ENCODE assay signal across 32 cellular contexts in genomic region chr11:26916805-26917204, GRCh38.
"Had no signal": no experiment of that assay in that cellular context is flagged by ENCODE, and none has a peak within 500 bp of the region (broad histone marks: within the 10 kb centered on the region; RNA-seq: fewer than 3 reads in every experiment).

No MANE protein-coding gene starts in this region.

- H3K4me3 Mint-ChIP-seq: activated B cell treated with CpG ODN at 0.5 μM for 24 hours; activated CD4-positive, alpha-beta memory T cell treated with anti-CD3 and anti-CD28 coated beads, Interleukin-2, amount 10 ng/mL, durations not matched to agents 7 days and 5 days; activated naive CD4-positive, alpha-beta T cell treated with anti-CD3 and anti-CD28 coated beads, Interleukin-2, amount 10 ng/mL, durations not matched to agents 7 days and 5 days; activated naive CD8-positive, alpha-beta T cell treated with anti-CD3 and anti-CD28 coated beads, Interleukin-2, amount 10 ng/mL, durations not matched to agents 7 days and 5 days; activated T-cell treated with anti-CD3 and anti-CD28 coated beads, Interleukin-2, amount 50 U/mL, for 24 hours; activated T-cell treated with anti-CD3 and anti-CD28 coated beads, Interleukin-2, amount 50 U/mL, for 72 hours; effector memory CD8-positive, alpha-beta T cell; T-helper 17 cell; T-helper 2 cell treated with Interferon-gamma antibody and Interleukin-4, amounts not matched to agents 5 μg/mL and 100 μg/mL, for 36 hours had no signal

- H3K36me3 ChIP-seq: esophagus muscularis mucosa, gastrocnemius medialis, heart left ventricle, WERI-Rb-1 had no signal

- H3K4me3 ChIP-seq: body of pancreas, esophagus muscularis mucosa, gastrocnemius medialis, heart left ventricle had no signal

- H3K27ac ChIP-seq: body of pancreas, foreskin keratinocyte, gastrocnemius medialis, heart left ventricle, WERI-Rb-1 had no signal

- H3K9me3 ChIP-seq: body of pancreas, esophagus muscularis mucosa, gastrocnemius medialis had no signal

- ATAC-seq: activated CD4-positive, CD25-positive, alpha-beta regulatory T cell treated with anti-CD3 and anti-CD28 coated beads, Interleukin-2, amount 50 U/mL, for 24 hours; activated naive CD4-positive, alpha-beta T cell treated with anti-CD3 and anti-CD28 coated beads, Interleukin-2, amount 50 U/mL, for 72 hours; activated T-cell treated with anti-CD3 and anti-CD28 coated beads, Interleukin-2, amount 50 U/mL, for 72 hours; body of pancreas; effector memory CD8-positive, alpha-beta T cell; foreskin keratinocyte; gastrocnemius medialis; heart left ventricle; T-helper 17 cell had no signal

- H3K27ac Mint-ChIP-seq: activated B cell treated with CpG ODN at 0.5 μM for 24 hours; activated CD4-positive, alpha-beta memory T cell treated with anti-CD3 and anti-CD28 coated beads, Interleukin-2, amount 10 ng/mL, durations not matched to agents 7 days and 5 days; activated naive CD4-positive, alpha-beta T cell treated with anti-CD3 and anti-CD28 coated beads, Interleukin-2, amount 10 ng/mL, durations not matched to agents 7 days and 5 days; activated naive CD4-positive, alpha-beta T cell treated with anti-CD3 and anti-CD28 coated beads, Interleukin-2, amount 50 U/mL, for 72 hours; activated naive CD8-positive, alpha-beta T cell treated with anti-CD3 and anti-CD28 coated beads, Interleukin-2, amount 10 ng/mL, durations not matched to agents 7 days and 5 days; activated T-cell treated with anti-CD3 and anti-CD28 coated beads, Interleukin-2, amount 50 U/mL, for 24 hours; activated T-cell treated with anti-CD3 and anti-CD28 coated beads, Interleukin-2, amount 50 U/mL, for 72 hours; effector memory CD8-positive, alpha-beta T cell; T-helper 17 cell; T-helper 2 cell treated with Interferon-gamma antibody and Interleukin-4, amounts not matched to agents 5 μg/mL and 100 μg/mL, for 36 hours had no signal

- DNase-seq: activated B cell treated with CpG ODN at 0.5 μM for 24 hours; activated CD4-positive, alpha-beta memory T cell treated with anti-CD3 and anti-CD28 coated beads, Interleukin-2, amount 10 ng/mL, durations not matched to agents 7 days and 5 days; activated CD4-positive, alpha-beta T cell treated with anti-CD3 and anti-CD28 coated beads for 48 hours; activated CD4-positive, alpha-beta T cell treated with anti-CD3 and anti-CD28 coated beads, Interleukin-2, amount 50 U/mL, for 4 hours; activated CD8-positive, alpha-beta memory T cell treated with anti-CD3 and anti-CD28 coated beads, Interleukin-2, amount 50 U/mL, for 48 hours; activated gamma-delta T cell; activated naive CD4-positive, alpha-beta T cell; activated naive CD4-positive, alpha-beta T cell treated with anti-CD3 and anti-CD28 coated beads, Interleukin-2, amount 10 ng/mL, durations not matched to agents 7 days and 5 days; activated naive CD8-positive, alpha-beta T cell treated with anti-CD3 and anti-CD28 coated beads, Interleukin-2, amount 10 ng/mL, durations not matched to agents 7 days and 5 days; activated T-cell treated with anti-CD3 and anti-CD28 coated beads for 4 hours; activated T-cell treated with anti-CD3 and anti-CD28 coated beads, Interleukin-2, amount 50 U/mL, for 24 hours; activated T-cell treated with anti-CD3 and anti-CD28 coated beads, Interleukin-2, amount 50 U/mL, for 72 hours; amniotic stem cell; anterior cingulate cortex; body of pancreas; caudate nucleus; cortex of kidney; dermis blood vessel endothelial cell; effector CD4-positive, alpha-beta T cell; effector memory CD8-positive, alpha-beta T cell; erythroblast; foreskin keratinocyte; gastrocnemius medialis; glutamatergic neuron; heart left ventricle; T-helper 17 cell; T1000; WERI-Rb-1 had no signal

- H3K4me1 ChIP-seq: body of pancreas, foreskin keratinocyte, gastrocnemius medialis, heart left ventricle had no signal

- H3K27me3 Mint-ChIP-seq: activated B cell treated with CpG ODN at 0.5 μM for 24 hours; activated CD4-positive, alpha-beta memory T cell treated with anti-CD3 and anti-CD28 coated beads, Interleukin-2, amount 10 ng/mL, durations not matched to agents 7 days and 5 days; activated naive CD4-positive, alpha-beta T cell treated with anti-CD3 and anti-CD28 coated beads, Interleukin-2, amount 10 ng/mL, durations not matched to agents 7 days and 5 days; activated naive CD8-positive, alpha-beta T cell treated with anti-CD3 and anti-CD28 coated beads, Interleukin-2, amount 10 ng/mL, durations not matched to agents 7 days and 5 days; activated T-cell treated with anti-CD3 and anti-CD28 coated beads, Interleukin-2, amount 50 U/mL, for 24 hours; effector memory CD8-positive, alpha-beta T cell; T-helper 17 cell had no signal

- H3K36me3 Mint-ChIP-seq: activated naive CD4-positive, alpha-beta T cell treated with anti-CD3 and anti-CD28 coated beads, Interleukin-2, amount 10 ng/mL, durations not matched to agents 7 days and 5 days; activated naive CD4-positive, alpha-beta T cell treated with anti-CD3 and anti-CD28 coated beads, Interleukin-2, amount 50 U/mL, for 72 hours; activated naive CD8-positive, alpha-beta T cell treated with anti-CD3 and anti-CD28 coated beads, Interleukin-2, amount 10 ng/mL, durations not matched to agents 7 days and 5 days had no signal

- H3K27me3 ChIP-seq: body of pancreas, esophagus muscularis mucosa, foreskin keratinocyte, gastrocnemius medialis, heart left ventricle had no signal

- H3K4me1 Mint-ChIP-seq: activated B cell treated with CpG ODN at 0.5 μM for 24 hours; activated CD4-positive, alpha-beta memory T cell treated with anti-CD3 and anti-CD28 coated beads, Interleukin-2, amount 10 ng/mL, durations not matched to agents 7 days and 5 days; activated naive CD4-positive, alpha-beta T cell treated with anti-CD3 and anti-CD28 coated beads, Interleukin-2, amount 10 ng/mL, durations not matched to agents 7 days and 5 days; activated naive CD8-positive, alpha-beta T cell treated with anti-CD3 and anti-CD28 coated beads, Interleukin-2, amount 10 ng/mL, durations not matched to agents 7 days and 5 days; T-helper 17 cell had no signal
